Comparison of ENCODE assay signal across 1 cellular context in genomic region chr17:28523876-28524275, GRCh38.
TF ChIP-seq lines count a peak whose summit lies in the region.

No MANE protein-coding gene starts in this region.

TF ChIP-seq in HEK293, 187 proteins besides CTCF, POLR2A, EP300 and RAD21 (continued from another document):
- TF ChIP-seq ZNF692 (tag by site-specific recombination; IDR thresholded peaks at IDR 0.05) (peak; percentile 57), ZFP69B (tag by site-specific recombination; IDR thresholded peaks at IDR 0.05) (peak; percentile 76), YY1 (tag by site-specific recombination; IDR thresholded peaks at IDR 0.05) (no peak), SP3 (tag by site-specific recombination; IDR thresholded peaks at IDR 0.05) (no peak), ZSCAN18 (tag by site-specific recombination; IDR thresholded peaks at IDR 0.05) (no peak), KLF7 (tag by site-specific recombination; IDR thresholded peaks at IDR 0.05; ENCODE audit: borderline replicate concordance) (no peak), GLIS1 (tag by site-specific recombination; IDR thresholded peaks at IDR 0.05) (peak; percentile 62), ZNF19 (tag by site-specific recombination; IDR thresholded peaks at IDR 0.05; ENCODE audit: low read depth) (no peak), ZNF837 (tag by site-specific recombination; IDR thresholded peaks at IDR 0.05) (no peak), ZNF449 (tag by site-specific recombination; IDR thresholded peaks at IDR 0.05) (no peak), ZNF324 (tag by site-specific recombination; IDR thresholded peaks at IDR 0.05) (no peak), GFI1B (tag by site-specific recombination; IDR thresholded peaks at IDR 0.05) (no peak)
